In genomic region chr20:17419459-17419858, GRCh38 we compare ENCODE assay signal across 22 cellular contexts.
"Had no signal": no experiment of that assay in that cellular context is flagged by ENCODE, and none has a peak within 500 bp of the region (broad histone marks: within the 10 kb centered on the region; RNA-seq: fewer than 3 reads in every experiment).

No MANE protein-coding gene starts in this region.

- ATAC-seq: activated CD4-positive, alpha-beta T cell treated with anti-CD3 and anti-CD28 coated beads for 36 hours; activated naive CD8-positive, alpha-beta T cell treated with anti-CD3 and anti-CD28 coated beads, Interleukin-2, amount 50 U/mL, for 24 hours; left lobe of liver; lower lobe of right lung; mucosa of descending colon; right lobe of liver; stimulated activated effector memory CD8-positive, alpha-beta T cell treated with anti-CD3 and anti-CD28 coated beads, Interleukin-12 subunit alpha, Interleukin-12 subunit beta, amount 100 ng/mL, for 72 hours; stimulated activated naive CD8-positive, alpha-beta T cell treated with anti-CD3 and anti-CD28 coated beads, Interleukin-15, amount 100 ng/mL, for 72 hours had no signal

- H3K4me1 ChIP-seq: lower lobe of right lung, right lobe of liver, tibial artery had no signal

- H3K9me3 ChIP-seq: lower lobe of right lung, mucosa of descending colon, right lobe of liver, tibial artery had no signal

- H3K27ac ChIP-seq: epithelial cell of prostate, lower lobe of right lung, right lobe of liver, skin epidermis, tibial artery had no signal

- H3K36me3 ChIP-seq: lower lobe of right lung, right lobe of liver, tibial artery had no signal

- H3K4me3 ChIP-seq: lower lobe of right lung, mucosa of descending colon, right lobe of liver, skin epidermis, tibial artery had no signal

- DNase-seq: activated B cell treated with CpG ODN at 0.5 μM for 24 hours; activated CD4-positive, alpha-beta memory T cell treated with anti-CD3 and anti-CD28 coated beads for 36 hours; activated CD4-positive, alpha-beta T cell treated with anti-CD3 and anti-CD28 coated beads for 36 hours; activated gamma-delta T cell; activated naive CD4-positive, alpha-beta T cell treated with anti-CD3 and anti-CD28 coated beads, Interleukin-2, amount 50 U/mL, for 16 hours; activated naive CD8-positive, alpha-beta T cell treated with anti-CD3 and anti-CD28 coated beads, Interleukin-2, amount 50 U/mL, for 24 hours; cerebellar nuclear complex; cortex of kidney; kidney; lower lobe of right lung; mesendoderm; mucosa of descending colon; posterior cingulate gyrus; right lobe of liver; stimulated activated CD4-positive, alpha-beta T cell treated with anti-CD3 and anti-CD28 coated beads, Interleukin-2, amount 100 ng/mL, for 24 hours; stimulated activated naive CD8-positive, alpha-beta T cell treated with anti-CD3 and anti-CD28 coated beads, Interleukin-15, amount 100 ng/mL, for 72 hours; T1000; tibial artery had no signal

- H3K27me3 ChIP-seq: right lobe of liver, tibial artery had no signal
